ENCODE assay signal across 15 cellular contexts in genomic region chr1:204454476-204454875, GRCh38. TPM values are rescaled to one million over a fixed set of nuclear protein-coding genes. Genes with fewer than 3 reads are reported as not detected.
A peak's percentile ranks its signal among the peaks of the same experiment; 100 is the strongest.
DNase-seq lines count a peak whose midpoint lies in the region; ATAC-seq, FAIRE-seq and TF ChIP-seq lines count a peak whose summit lies in the region.
"Had no signal": no experiment of that assay in that cellular context is flagged by ENCODE, and none has a peak within 500 bp of the region (broad histone marks: within the 10 kb centered on the region; RNA-seq: fewer than 3 reads in every experiment).

No MANE protein-coding gene starts in this region.

- DNase-seq in activated naive CD4-positive, alpha-beta T cell treated with anti-CD3 and anti-CD28 coated beads for 36 hours, result no peak
- no peak for DNase-seq in activated naive CD4-positive, alpha-beta T cell treated with anti-CD3 and anti-CD28 coated beads, Interleukin-2, amount 50 U/mL, for 72 hours (ENCODE audit: low spot score in 2 of 2)
- DNase-seq in T-helper 17 cell (no peak), endodermal cell (no peak), DMS153 (lab: John Stamatoyannopoulos, UW) (no peak), RCC 7860 (ENCODE audit: low spot score) (no peak)
- DNase-seq in stimulated activated effector memory CD8-positive, alpha-beta T cell treated with anti-CD3 and anti-CD28 coated beads, Interleukin-12 subunit alpha, Interleukin-12 subunit beta, amount 100 ng/mL, for 72 hours (ENCODE audit: low spot score in 2 of 2), result no peak
- no peak for DNase-seq in activated CD8-positive, alpha-beta T cell treated with anti-CD3 and anti-CD28 coated beads, Interleukin-2, amount 10 ng/mL, durations not matched to agents 7 days and 5 days
- DNase-seq: activated CD4-positive, alpha-beta T cell treated with anti-CD3 and anti-CD28 coated beads, Interleukin-2, amount 50 U/mL, for 1 hour; GDM1; hippocampal formation; NK-92 treated with Interleukin-12 subunit alpha and Interleukin-12 subunit beta, amount 100 ng/mL, for 24 hours; psoas muscle; stimulated activated CD4-positive, alpha-beta T cell treated with anti-CD3 and anti-CD28 coated beads, Interleukin-12 subunit alpha, Interleukin-12 subunit beta, amount 100 ng/mL, for 4 hours; T-helper 9 cell had no signal

- WGBS in endodermal cell (ENCODE audit: insufficient coverage in 1 of 2, insufficient read length in 1 of 2), 2 experiments, result 86 to 90% methylated on average over 2 to 4 of the region's 4 CpGs

- H3K9ac ChIP-seq in endodermal cell (ENCODE audit: extremely low read depth, low read length, poor library complexity, severe bottlenecking), result no peak overlapping the region

- intact Hi-C loops in activated naive CD4-positive, alpha-beta T cell treated with anti-CD3 and anti-CD28 coated beads for 36 hours (cut with micrococcal nuclease), result no loop called here

- H3K4me3 ChIP-seq in endodermal cell (ENCODE audit: low read length), result no peak overlapping the region
- H3K4me3 ChIP-seq: psoas muscle had no signal

- peak overlapping the region; percentile 51 for H3K27ac Mint-ChIP-seq in activated naive CD4-positive, alpha-beta T cell treated with anti-CD3 and anti-CD28 coated beads for 36 hours
- H3K27ac Mint-ChIP-seq in activated naive CD4-positive, alpha-beta T cell treated with anti-CD3 and anti-CD28 coated beads, Interleukin-2, amount 50 U/mL, for 72 hours, result peak overlapping the region in 1 of 2 donors; percentile 74
- H3K27ac Mint-ChIP-seq in T-helper 17 cell (peak overlapping the region; percentile 99), endodermal cell (no peak overlapping the region)
- peak overlapping the region; percentile 88 for H3K27ac Mint-ChIP-seq in stimulated activated effector memory CD8-positive, alpha-beta T cell treated with anti-CD3 and anti-CD28 coated beads, Interleukin-12 subunit alpha, Interleukin-12 subunit beta, amount 100 ng/mL, for 72 hours
- H3K27ac Mint-ChIP-seq in activated CD8-positive, alpha-beta T cell treated with anti-CD3 and anti-CD28 coated beads, Interleukin-2, amount 10 ng/mL, durations not matched to agents 7 days and 5 days, result no peak overlapping the region

- H3K9me3 Mint-ChIP-seq in activated naive CD4-positive, alpha-beta T cell treated with anti-CD3 and anti-CD28 coated beads for 36 hours, result no peaks in the 10 kb centered on the region
- no peaks in the 10 kb centered on the region for H3K9me3 Mint-ChIP-seq in activated naive CD4-positive, alpha-beta T cell treated with anti-CD3 and anti-CD28 coated beads, Interleukin-2, amount 50 U/mL, for 72 hours
- no peaks in the 10 kb centered on the region for H3K9me3 Mint-ChIP-seq in endodermal cell
- no peaks in the 10 kb centered on the region for H3K9me3 Mint-ChIP-seq in stimulated activated effector memory CD8-positive, alpha-beta T cell treated with anti-CD3 and anti-CD28 coated beads, Interleukin-12 subunit alpha, Interleukin-12 subunit beta, amount 100 ng/mL, for 72 hours
- H3K9me3 Mint-ChIP-seq in activated CD8-positive, alpha-beta T cell treated with anti-CD3 and anti-CD28 coated beads, Interleukin-2, amount 10 ng/mL, durations not matched to agents 7 days and 5 days (ENCODE audit: insufficient read depth), result no peaks in the 10 kb centered on the region

- ATAC-seq in activated naive CD4-positive, alpha-beta T cell treated with anti-CD3 and anti-CD28 coated beads, Interleukin-2, amount 50 U/mL, for 72 hours, result no peak
- ATAC-seq in T-helper 17 cell, result no peak
- no peak for ATAC-seq in stimulated activated effector memory CD8-positive, alpha-beta T cell treated with anti-CD3 and anti-CD28 coated beads, Interleukin-12 subunit alpha, Interleukin-12 subunit beta, amount 100 ng/mL, for 72 hours
- no peak for ATAC-seq in activated CD8-positive, alpha-beta T cell treated with anti-CD3 and anti-CD28 coated beads, Interleukin-2, amount 10 ng/mL, durations not matched to agents 7 days and 5 days
- ATAC-seq: psoas muscle had no signal

- no peak for TF ChIP-seq CTCF in endodermal cell (conservative IDR thresholded peaks at IDR 0.05)

- peaks cover 27% of the 10 kb centered on the region for H3K4me1 Mint-ChIP-seq in activated naive CD4-positive, alpha-beta T cell treated with anti-CD3 and anti-CD28 coated beads for 36 hours (ENCODE audit: low read depth)
- H3K4me1 Mint-ChIP-seq in T-helper 17 cell (peaks cover 36% of the 10 kb centered on the region), endodermal cell (peaks cover 16% of the 10 kb centered on the region)
- H3K4me1 Mint-ChIP-seq in stimulated activated effector memory CD8-positive, alpha-beta T cell treated with anti-CD3 and anti-CD28 coated beads, Interleukin-12 subunit alpha, Interleukin-12 subunit beta, amount 100 ng/mL, for 72 hours, result peaks cover 42% of the 10 kb centered on the region
- H3K4me1 Mint-ChIP-seq in activated CD8-positive, alpha-beta T cell treated with anti-CD3 and anti-CD28 coated beads, Interleukin-2, amount 10 ng/mL, durations not matched to agents 7 days and 5 days (ENCODE audit: low read depth), result peaks cover 29% of the 10 kb centered on the region

- POLR2A ChIA-PET in activated CD8-positive, alpha-beta T cell treated with anti-CD3 and anti-CD28 coated beads, Interleukin-2, amount 10 ng/mL, durations not matched to agents 7 days and 5 days (lab: Charles Lee), result no interaction called here

- peaks cover 10% of the 10 kb centered on the region for H3K36me3 ChIP-seq in endodermal cell (ENCODE audit: control insufficient read depth, insufficient read depth, low read length)

- no peaks in the 10 kb centered on the region for H3K27me3 Mint-ChIP-seq in activated naive CD4-positive, alpha-beta T cell treated with anti-CD3 and anti-CD28 coated beads for 36 hours (ENCODE audit: low read depth)
- H3K27me3 Mint-ChIP-seq in T-helper 17 cell (no peaks in the 10 kb centered on the region), endodermal cell (ENCODE audit: insufficient read depth) (no peaks in the 10 kb centered on the region)
- no peaks in the 10 kb centered on the region for H3K27me3 Mint-ChIP-seq in activated CD8-positive, alpha-beta T cell treated with anti-CD3 and anti-CD28 coated beads, Interleukin-2, amount 10 ng/mL, durations not matched to agents 7 days and 5 days (ENCODE audit: low read depth)

- no peaks in the 10 kb centered on the region for H3K4me1 ChIP-seq in endodermal cell (ENCODE audit: control insufficient read depth, insufficient read depth, low read length)

- FAIRE-seq in RCC 7860 (lab: Jason Lieb, UNC), result no peak

- H3K9me3 ChIP-seq in T-helper 17 cell (ENCODE audit: control insufficient read depth, low read length, poor library complexity, severe bottlenecking) (no peaks in the 10 kb centered on the region), endodermal cell (ENCODE audit: control insufficient read depth, low read length) (no peaks in the 10 kb centered on the region)
- H3K9me3 ChIP-seq: psoas muscle had no signal

- CTCF ChIA-PET in activated naive CD4-positive, alpha-beta T cell treated with anti-CD3 and anti-CD28 coated beads for 36 hours (lab: Charles Lee), result interaction anchor here (0.7 to 28.3 kb wide), 6 partner anchors 8 to 46 kb away, joined by 3 to 859 read pairs (median 7); partner anchors contain the start of gene PIK3C2B
- CTCF ChIA-PET in activated CD8-positive, alpha-beta T cell treated with anti-CD3 and anti-CD28 coated beads, Interleukin-2, amount 10 ng/mL, durations not matched to agents 7 days and 5 days (lab: Charles Lee), result interaction anchor here (1.0 to 28.2 kb wide), 3 partner anchors 8 to 46 kb away, joined by 3 to 1090 read pairs (median 226); partner anchors contain the start of gene PIK3C2B

- H3K27ac ChIP-seq in endodermal cell (ENCODE audit: low read depth, low read length), result peak overlapping the region; percentile 98
- H3K27ac ChIP-seq: psoas muscle had no signal

- H3K4me3 Mint-ChIP-seq in activated naive CD4-positive, alpha-beta T cell treated with anti-CD3 and anti-CD28 coated beads for 36 hours, result no peak overlapping the region
- H3K4me3 Mint-ChIP-seq in T-helper 17 cell, result no peak overlapping the region
- H3K4me3 Mint-ChIP-seq in endodermal cell, result no peak overlapping the region
- no peak overlapping the region for H3K4me3 Mint-ChIP-seq in stimulated activated effector memory CD8-positive, alpha-beta T cell treated with anti-CD3 and anti-CD28 coated beads, Interleukin-12 subunit alpha, Interleukin-12 subunit beta, amount 100 ng/mL, for 72 hours
- no peak overlapping the region for H3K4me3 Mint-ChIP-seq in activated CD8-positive, alpha-beta T cell treated with anti-CD3 and anti-CD28 coated beads, Interleukin-2, amount 10 ng/mL, durations not matched to agents 7 days and 5 days

- H3K36me3 Mint-ChIP-seq in activated naive CD4-positive, alpha-beta T cell treated with anti-CD3 and anti-CD28 coated beads for 36 hours (ENCODE audit: low read depth), result peaks cover 29% of the 10 kb centered on the region
- H3K36me3 Mint-ChIP-seq in activated naive CD4-positive, alpha-beta T cell treated with anti-CD3 and anti-CD28 coated beads, Interleukin-2, amount 50 U/mL, for 72 hours, result peaks cover 6 to 27% of the 10 kb centered on the region in 2 donors
- H3K36me3 Mint-ChIP-seq in T-helper 17 cell (ENCODE audit: low read depth) (peaks cover 5% of the 10 kb centered on the region), endodermal cell (ENCODE audit: low read depth) (peaks cover 27% of the 10 kb centered on the region)
- peaks cover 47% of the 10 kb centered on the region for H3K36me3 Mint-ChIP-seq in stimulated activated effector memory CD8-positive, alpha-beta T cell treated with anti-CD3 and anti-CD28 coated beads, Interleukin-12 subunit alpha, Interleukin-12 subunit beta, amount 100 ng/mL, for 72 hours
- H3K36me3 Mint-ChIP-seq in activated CD8-positive, alpha-beta T cell treated with anti-CD3 and anti-CD28 coated beads, Interleukin-2, amount 10 ng/mL, durations not matched to agents 7 days and 5 days (ENCODE audit: low read depth), result peaks cover 22% of the 10 kb centered on the region

- H3K27me3 ChIP-seq in endodermal cell (ENCODE audit: control insufficient read depth, insufficient read depth, low read length, poor library complexity, severe bottlenecking), result no peaks in the 10 kb centered on the region

RNA-seq across cellular contexts. Expression of gene PIK3C2B, which starts 40.1 kb away (rescaled TPM):
- 10 to 100 TPM; 61.0 to 65.4 TPM for total RNA-seq in activated naive CD4-positive, alpha-beta T cell treated with anti-CD3 and anti-CD28 coated beads for 36 hours
- total RNA-seq in activated naive CD4-positive, alpha-beta T cell treated with anti-CD3 and anti-CD28 coated beads, Interleukin-2, amount 50 U/mL, for 72 hours, result 10 to 100 TPM; 26.3 to 65.6 TPM
- total RNA-seq in T-helper 17 cell (10 to 100 TPM; 35.7 to 51.9 TPM), endodermal cell (10 to 100 TPM; 21.3 to 23.9 TPM)
- polyA plus RNA-seq in endodermal cell (2013, experiment 1 of 2), result 34.1 TPM
- polyA plus RNA-seq in endodermal cell (2013, experiment 2 of 2), result 30.8 TPM
- total RNA-seq in activated CD8-positive, alpha-beta T cell treated with anti-CD3 and anti-CD28 coated beads, Interleukin-2, amount 10 ng/mL, durations not matched to agents 7 days and 5 days, result 10 to 100 TPM; 26.2 to 28.4 TPM

RNA-seq across cellular contexts. Expression of gene PPP1R15B, which starts 42.9 kb away (rescaled TPM):
- 10 to 100 TPM; 63.7 to 65.6 TPM for total RNA-seq in activated naive CD4-positive, alpha-beta T cell treated with anti-CD3 and anti-CD28 coated beads for 36 hours
- total RNA-seq in activated naive CD4-positive, alpha-beta T cell treated with anti-CD3 and anti-CD28 coated beads, Interleukin-2, amount 50 U/mL, for 72 hours, result 100 to 1,000 TPM in 1 of 2 donors, 10 to 100 TPM in 1; 54.6 to 138 TPM
- total RNA-seq in T-helper 17 cell (100 to 1,000 TPM; 207 to 266 TPM), endodermal cell (10 to 100 TPM; 44.8 to 79.2 TPM)
- 34.4 TPM for polyA plus RNA-seq in endodermal cell (2013, experiment 1 of 2)
- 30.5 TPM for polyA plus RNA-seq in endodermal cell (2013, experiment 2 of 2)
- total RNA-seq in activated CD8-positive, alpha-beta T cell treated with anti-CD3 and anti-CD28 coated beads, Interleukin-2, amount 10 ng/mL, durations not matched to agents 7 days and 5 days, result 10 to 100 TPM; 64.7 to 66.0 TPM

Comparison
In these comparisons a context has a peak if more than half of its experiments do, and no peak if none do; other contexts are left out.
1. H3K27ac Mint-ChIP-seq: peak in activated naive CD4-positive, alpha-beta T cell treated with anti-CD3 and anti-CD28 coated beads for 36 hours (single experiment), T-helper 17 cell (single experiment) and stimulated activated effector memory CD8-positive, alpha-beta T cell treated with anti-CD3 and anti-CD28 coated beads, Interleukin-12 subunit alpha, Interleukin-12 subunit beta, amount 100 ng/mL, for 72 hours (single experiment); none in endodermal cell (single experiment) and activated CD8-positive, alpha-beta T cell treated with anti-CD3 and anti-CD28 coated beads, Interleukin-2, amount 10 ng/mL, durations not matched to agents 7 days and 5 days (single experiment).